16 cellular contexts compared by ENCODE assay signal in the genomic region with DNA sequence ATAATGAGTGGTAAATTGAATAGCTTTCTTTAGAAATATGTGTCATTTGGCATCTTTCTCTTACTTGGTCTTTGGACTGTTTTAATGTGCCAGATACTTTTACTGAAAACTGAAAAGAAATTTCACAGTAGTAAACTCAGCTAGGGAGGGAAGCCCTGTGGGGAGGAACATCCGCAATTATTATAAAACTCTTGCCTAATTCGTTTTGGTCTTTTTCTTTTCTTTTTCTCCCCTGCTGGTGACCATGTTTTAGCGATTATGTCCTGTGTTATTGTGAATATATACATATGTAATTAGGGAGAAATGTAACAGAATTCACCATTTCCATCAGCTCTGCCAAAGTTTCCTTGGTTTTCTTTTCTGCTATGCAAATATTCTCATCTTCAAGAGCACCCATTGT. TPM values are rescaled to one million over a fixed set of nuclear protein-coding genes. Genes with fewer than 3 reads are reported as not detected.
A peak's percentile ranks its signal among the peaks of the same experiment; 100 is the strongest.
DNase-seq lines count a peak whose midpoint lies in the region; ATAC-seq and TF ChIP-seq lines count a peak whose summit lies in the region.
"Had no signal": no experiment of that assay in that cellular context is flagged by ENCODE, and none has a peak within 500 bp of the region (broad histone marks: within the 10 kb centered on the region; RNA-seq: fewer than 3 reads in every experiment).

No MANE protein-coding gene starts in this region.

- ATAC-seq in heart right ventricle (no peak), left cardiac atrium (no peak)
- ATAC-seq in activated CD4-positive, CD25-positive, alpha-beta regulatory T cell treated with anti-CD3 and anti-CD28 coated beads, Interleukin-2, amount 50 U/mL, for 24 hours, result no peak
- ATAC-seq: K562; naive thymus-derived CD8-positive, alpha-beta T cell had no signal

- TF ChIP-seq EP300 in tibial nerve (IDR thresholded peaks at IDR 0.05), result no peak

- WGBS in heart right ventricle, 2 donors, result 23 to 26% methylated on average over 3 of the region's 3 CpGs
- WGBS in mesodermal cell (ENCODE audit: insufficient coverage in 2 of 2), 2 experiments, result no CpG with 5 or more reads among the region's 3 CpGs
- WGBS in tibial nerve, 2 donors, result 2 to 7% methylated on average over 3 of the region's 3 CpGs

- peak overlapping the region in 9 of 10 donors; percentile 59 to 85 (median 69) for H3K4me3 ChIP-seq in heart right ventricle
- H3K4me3 ChIP-seq in mesodermal cell (ENCODE audit: extremely low read depth, insufficient read depth, low read length, poor library complexity, severe bottlenecking), result peak overlapping the region; percentile 75
- peak overlapping the region in 3 of 4 donors; percentile 44 to 70 (median 46) for H3K4me3 ChIP-seq in tibial nerve
- H3K4me3 ChIP-seq: K562 had no signal

- H3K9me3 ChIP-seq in heart right ventricle, result no peaks in the 10 kb centered on the region
- H3K9me3 ChIP-seq in mesodermal cell (ENCODE audit: control insufficient read depth, low read length), result no peaks in the 10 kb centered on the region
- no peaks in the 10 kb centered on the region for H3K9me3 ChIP-seq in tibial nerve

- H3K36me3 ChIP-seq in heart right ventricle, result no peaks in the 10 kb centered on the region
- H3K36me3 ChIP-seq in mesodermal cell (ENCODE audit: control insufficient read depth, insufficient read depth, low read length), result no peaks in the 10 kb centered on the region
- no peaks in the 10 kb centered on the region for H3K36me3 ChIP-seq in tibial nerve

- H3K4me1 ChIP-seq in heart right ventricle, result peaks cover 0 to 30% (median 6%) of the 10 kb centered on the region in 9 donors
- H3K4me1 ChIP-seq in mesodermal cell (ENCODE audit: control insufficient read depth, insufficient read depth, low read length, poor library complexity, severe bottlenecking), result peaks cover 8% of the 10 kb centered on the region
- peaks cover 0 to 30% (median 7%) of the 10 kb centered on the region in 4 donors for H3K4me1 ChIP-seq in tibial nerve

- intact Hi-C loops in heart right ventricle (cut with DNase I), result loop anchor here in 5 of 10 donors (5.0 to 10.0 kb wide), 5 partner anchors 98 to 260 kb away; no protein-coding TSS in a partner anchor
- intact Hi-C loops in left cardiac atrium (cut with DNase I), result loop anchor here in 1 of 2 donors (5.0 kb wide), 1 partner anchor 170 kb away; no protein-coding TSS in a partner anchor

- DNase-seq in heart right ventricle (no peak), left cardiac atrium (no peak), dedifferentiated amniotic fluid mesenchymal stem cell (ENCODE audit: extremely low spot score) (peak; percentile 20), tibial nerve (ENCODE audit: low spot score in 2 of 2) (no peak), amygdala (lab: John Stamatoyannopoulos, UW) (no peak), dermis blood vessel endothelial cell (no peak)
- DNase-seq: activated CD4-positive, CD25-positive, alpha-beta regulatory T cell treated with anti-CD3 and anti-CD28 coated beads, Interleukin-2, amount 50 U/mL, for 72 hours; DMS 273 treated with DMSO at 0.1 percent for 48 hours; naive thymus-derived CD8-positive, alpha-beta T cell; NCI-H1417 treated with DMSO at 0.1 percent for 48 hours; NCI-H510A had no signal

- TF ChIP-seq CTCF in heart right ventricle (IDR thresholded peaks at IDR 0.05) (no peak), tibial nerve (IDR thresholded peaks at IDR 0.05) (no peak)

- no peak for TF ChIP-seq POLR2A in tibial nerve (IDR thresholded peaks at IDR 0.05)

- H3K27me3 ChIP-seq in heart right ventricle, result peaks cover 0 to 60% (median 4%) of the 10 kb centered on the region in 7 donors
- H3K27me3 ChIP-seq in tibial nerve, result no peaks in the 10 kb centered on the region

- H3K27ac ChIP-seq in heart right ventricle, result no peak overlapping the region
- no peak overlapping the region for H3K27ac ChIP-seq in mesodermal cell (ENCODE audit: low read depth, low read length, severe bottlenecking)
- H3K27ac ChIP-seq in tibial nerve, result peak overlapping the region in 1 of 4 donors; percentile 8
- H3K27ac ChIP-seq: skin epidermis had no signal

RNA-seq across cellular contexts. Expression of a gene that starts 1.7 kb away (rescaled TPM):
- total RNA-seq in heart right ventricle (10 to 100 TPM in 5 of 10 donors, 1 to 10 TPM in 4, under 1 TPM in 1; 0.51 to 21.1 (median 9.6) TPM), left cardiac atrium (10 to 100 TPM; 10.9 to 14.3 TPM), tibial nerve (10 to 100 TPM in 1 of 4 donors, 1 to 10 TPM in 3; 5.3 to 11.3 (median 7.5) TPM), dermis blood vessel endothelial cell (0.34 and 0.51 TPM in 2 replicates)
- polyA plus RNA-seq in heart right ventricle, result 1 to 10 TPM; 2.3 to 3.2 TPM
- polyA plus RNA-seq in mesodermal cell (2013, experiment 1 of 2), result 15.4 TPM
- 11.5 TPM for polyA plus RNA-seq in mesodermal cell (2013, experiment 2 of 2)
- total RNA-seq: dermis microvascular lymphatic vessel endothelial cell; K562; naive thymus-derived CD8-positive, alpha-beta T cell had no signal
- polyA plus RNA-seq: K562; naive thymus-derived CD8-positive, alpha-beta T cell had no signal
